Comparison of ENCODE assay signal across 23 cellular contexts in genomic region chr14:29486132-29486531, GRCh38.
"Had no signal": no experiment of that assay in that cellular context is flagged by ENCODE, and none has a peak within 500 bp of the region (broad histone marks: within the 10 kb centered on the region; RNA-seq: fewer than 3 reads in every experiment).

No MANE protein-coding gene starts in this region.

- H3K4me2 ChIP-seq: neural progenitor cell, smooth muscle cell had no signal

- H3K4me3 Mint-ChIP-seq: activated B cell treated with CpG ODN at 0.5 μM for 24 hours; activated CD4-positive, alpha-beta T cell treated with anti-CD3 and anti-CD28 coated beads for 36 hours; activated naive CD4-positive, alpha-beta T cell treated with anti-CD3 and anti-CD28 coated beads, Interleukin-2, amount 10 ng/mL, durations not matched to agents 7 days and 5 days; activated T-cell treated with anti-CD3 and anti-CD28 coated beads, Interleukin-2, amount 50 U/mL, for 72 hours; mesothelial cell of epicardium; naive thymus-derived CD8-positive, alpha-beta T cell; neural progenitor cell; stimulated activated naive B cell treated with anti-CD40 and anti-IgM and Interleukin-4, amounts not matched to agents 10 μg/mL and 1 μg/mL and 100 μg/mL, for 72 hours had no signal

- H3K36me3 Mint-ChIP-seq: activated naive CD4-positive, alpha-beta T cell treated with anti-CD3 and anti-CD28 coated beads, Interleukin-2, amount 10 ng/mL, durations not matched to agents 7 days and 5 days; mesothelial cell of epicardium; naive thymus-derived CD8-positive, alpha-beta T cell; neural progenitor cell; stimulated activated naive B cell treated with anti-CD40 and anti-IgM and Interleukin-4, amounts not matched to agents 10 μg/mL and 1 μg/mL and 100 μg/mL, for 72 hours had no signal

- ATAC-seq: activated CD4-positive, alpha-beta T cell treated with anti-CD3 and anti-CD28 coated beads for 36 hours; activated T-cell treated with anti-CD3 and anti-CD28 coated beads, Interleukin-2, amount 50 U/mL, for 72 hours; body of pancreas; gastroesophageal sphincter; heart left ventricle; left ventricle myocardium superior; naive thymus-derived CD8-positive, alpha-beta T cell; stimulated activated naive B cell treated with anti-CD40 and anti-IgM and Interleukin-4, amounts not matched to agents 10 μg/mL and 1 μg/mL and 100 μg/mL, for 72 hours had no signal

- H3K27ac Mint-ChIP-seq: activated B cell treated with CpG ODN at 0.5 μM for 24 hours; activated CD4-positive, alpha-beta T cell treated with anti-CD3 and anti-CD28 coated beads for 36 hours; activated naive CD4-positive, alpha-beta T cell treated with anti-CD3 and anti-CD28 coated beads, Interleukin-2, amount 10 ng/mL, durations not matched to agents 7 days and 5 days; activated T-cell treated with anti-CD3 and anti-CD28 coated beads, Interleukin-2, amount 50 U/mL, for 72 hours; mesothelial cell of epicardium; naive thymus-derived CD8-positive, alpha-beta T cell; neural progenitor cell; stimulated activated naive B cell treated with anti-CD40 and anti-IgM and Interleukin-4, amounts not matched to agents 10 μg/mL and 1 μg/mL and 100 μg/mL, for 72 hours had no signal

- H3K4me1 ChIP-seq: body of pancreas, gastroesophageal sphincter, heart left ventricle, sigmoid colon, transverse colon had no signal

- H3K9me3 ChIP-seq: body of pancreas, gastroesophageal sphincter, heart left ventricle, sigmoid colon, transverse colon had no signal

- H3K9me3 Mint-ChIP-seq: activated B cell treated with CpG ODN at 0.5 μM for 24 hours, neural progenitor cell had no signal

- H3K27me3 ChIP-seq: body of pancreas, gastroesophageal sphincter, heart left ventricle, neural progenitor cell, sigmoid colon, transverse colon had no signal

- H3K27ac ChIP-seq: body of pancreas, gastroesophageal sphincter, heart left ventricle, neural progenitor cell, sigmoid colon, transverse colon had no signal

- H3K36me3 ChIP-seq: gastroesophageal sphincter, heart left ventricle, neural progenitor cell, sigmoid colon, transverse colon had no signal

- H2AFZ ChIP-seq: neural progenitor cell had no signal

- DNase-seq: activated B cell treated with CpG ODN at 0.5 μM for 24 hours; activated CD4-positive, alpha-beta T cell treated with anti-CD3 and anti-CD28 coated beads for 36 hours; activated CD4-positive, alpha-beta T cell treated with anti-CD3 and anti-CD28 coated beads, Interleukin-2, amount 50 U/mL, for 4 hours; activated effector memory CD4-positive, alpha-beta T cell treated with anti-CD3 and anti-CD28 coated beads, Interleukin-2, amount 50 U/mL, for 16 hours; activated naive CD4-positive, alpha-beta T cell treated with anti-CD3 and anti-CD28 coated beads, Interleukin-2, amount 10 ng/mL, durations not matched to agents 7 days and 5 days; activated T-cell treated with anti-CD3 and anti-CD28 coated beads, Interleukin-2, amount 50 U/mL, for 72 hours; body of pancreas; dermis blood vessel endothelial cell; effector memory CD4-positive, alpha-beta T cell; heart left ventricle; left ventricle myocardium superior; mammary epithelial cell; naive thymus-derived CD8-positive, alpha-beta T cell; retina; sigmoid colon; stimulated activated CD4-positive, alpha-beta T cell treated with anti-CD3 and anti-CD28 coated beads, Interleukin-15, amount 100 ng/mL, for 24 hours; stimulated activated CD8-positive, alpha-beta memory T cell treated with anti-CD3 and anti-CD28 coated beads, Interleukin-4, amount 100 ng/mL, for 48 hours; stimulated activated naive B cell treated with anti-CD40 and anti-IgM and Interleukin-4, amounts not matched to agents 10 μg/mL and 1 μg/mL and 100 μg/mL, for 72 hours; transverse colon had no signal

- H3K27me3 Mint-ChIP-seq: activated B cell treated with CpG ODN at 0.5 μM for 24 hours; activated CD4-positive, alpha-beta T cell treated with anti-CD3 and anti-CD28 coated beads for 36 hours; activated naive CD4-positive, alpha-beta T cell treated with anti-CD3 and anti-CD28 coated beads, Interleukin-2, amount 10 ng/mL, durations not matched to agents 7 days and 5 days; naive thymus-derived CD8-positive, alpha-beta T cell; stimulated activated naive B cell treated with anti-CD40 and anti-IgM and Interleukin-4, amounts not matched to agents 10 μg/mL and 1 μg/mL and 100 μg/mL, for 72 hours had no signal

- H3K4me1 Mint-ChIP-seq: activated B cell treated with CpG ODN at 0.5 μM for 24 hours; activated CD4-positive, alpha-beta T cell treated with anti-CD3 and anti-CD28 coated beads for 36 hours; activated naive CD4-positive, alpha-beta T cell treated with anti-CD3 and anti-CD28 coated beads, Interleukin-2, amount 10 ng/mL, durations not matched to agents 7 days and 5 days; mesothelial cell of epicardium; naive thymus-derived CD8-positive, alpha-beta T cell; neural progenitor cell; stimulated activated naive B cell treated with anti-CD40 and anti-IgM and Interleukin-4, amounts not matched to agents 10 μg/mL and 1 μg/mL and 100 μg/mL, for 72 hours had no signal

- H3K4me3 ChIP-seq: body of pancreas, gastroesophageal sphincter, heart left ventricle, neural progenitor cell, sigmoid colon, smooth muscle cell, transverse colon had no signal
